In genomic region chr19:17340302-17340870, GRCh38 we compare ENCODE assay signal across 13 cellular contexts. TPM values are rescaled to one million over a fixed set of nuclear protein-coding genes. Genes with fewer than 3 reads are reported as not detected.
DNase-seq lines count a peak whose midpoint lies in the region; TF ChIP-seq lines count a peak whose summit lies in the region.
"Had no signal": no experiment of that assay in that cellular context is flagged by ENCODE, and none has a peak within 500 bp of the region (broad histone marks: within the 10 kb centered on the region; RNA-seq: fewer than 3 reads in every experiment).

No MANE protein-coding gene starts in this region.

- TF ChIP-seq CTCF in neural progenitor cell (IDR thresholded peaks at IDR 0.05): no peak

- TF ChIP-seq POLR2A in erythroblast (IDR thresholded peaks at IDR 0.05; ENCODE audit: low read length): no peak

- H3K9ac ChIP-seq in NT2/D1 (ENCODE audit: insufficient read length, low read depth) (peak overlapping the region; percentile 37), neural progenitor cell (no peak overlapping the region)
- H3K9ac ChIP-seq: parathyroid adenoma had no signal

- no peaks in the 10 kb centered on the region for H3K27me3 Mint-ChIP-seq in activated naive CD4-positive, alpha-beta T cell treated with anti-CD3 and anti-CD28 coated beads for 36 hours (ENCODE audit: low read depth)
- peaks cover 9% of the 10 kb centered on the region for H3K27me3 Mint-ChIP-seq in neural progenitor cell (ENCODE audit: insufficient read depth, low read depth)
- H3K27me3 Mint-ChIP-seq: activated CD4-positive, alpha-beta T cell treated with anti-CD3 and anti-CD28 coated beads for 36 hours had no signal

- H3K27me3 ChIP-seq in NT2/D1 (ENCODE audit: insufficient read depth, insufficient read length): no peaks in the 10 kb centered on the region
- no peaks in the 10 kb centered on the region for H3K27me3 ChIP-seq in neural progenitor cell

- H3K4me3 ChIP-seq in NT2/D1 (ENCODE audit: insufficient read length, low read depth): no peak overlapping the region
- no peak overlapping the region for H3K4me3 ChIP-seq in neural progenitor cell

- no peak overlapping the region for H3K4me2 ChIP-seq in neural progenitor cell

- peaks cover 40% of the 10 kb centered on the region for H3K36me3 ChIP-seq in NT2/D1 (ENCODE audit: insufficient read depth, insufficient read length, low read length)
- no peaks in the 10 kb centered on the region for H3K36me3 ChIP-seq in neural progenitor cell

- H3K9me3 ChIP-seq in NT2/D1 (ENCODE audit: insufficient read depth, low read length): no peaks in the 10 kb centered on the region
- no peaks in the 10 kb centered on the region for H3K9me3 ChIP-seq in neural progenitor cell (ENCODE audit: low read depth)

- H4K20me1 ChIP-seq in neural progenitor cell (ENCODE audit: low read depth): no peaks in the 10 kb centered on the region

- H3K4me3 Mint-ChIP-seq in activated naive CD4-positive, alpha-beta T cell treated with anti-CD3 and anti-CD28 coated beads for 36 hours: peak overlapping the region; percentile 32
- no peak overlapping the region for H3K4me3 Mint-ChIP-seq in neural progenitor cell
- H3K4me3 Mint-ChIP-seq: activated CD4-positive, alpha-beta T cell treated with anti-CD3 and anti-CD28 coated beads for 36 hours had no signal

- H3K4me1 ChIP-seq in NT2/D1 (ENCODE audit: insufficient read depth, insufficient read length) (peaks cover 19% of the 10 kb centered on the region), neural progenitor cell (peaks cover 5% of the 10 kb centered on the region)

- no peak overlapping the region for H3K27ac ChIP-seq in neural progenitor cell
- H3K27ac ChIP-seq: HL-60, parathyroid adenoma had no signal

- intact Hi-C loops in activated naive CD4-positive, alpha-beta T cell treated with anti-CD3 and anti-CD28 coated beads for 36 hours (cut with micrococcal nuclease): no loop called here

- peaks cover 9% of the 10 kb centered on the region for H3K36me3 Mint-ChIP-seq in activated naive CD4-positive, alpha-beta T cell treated with anti-CD3 and anti-CD28 coated beads for 36 hours (ENCODE audit: low read depth)
- H3K36me3 Mint-ChIP-seq in neural progenitor cell: no peaks in the 10 kb centered on the region

- H3K79me2 ChIP-seq in neural progenitor cell (ENCODE audit: low read depth): peaks cover 10% of the 10 kb centered on the region
- H3K79me2 ChIP-seq: parathyroid adenoma had no signal

- no peaks in the 10 kb centered on the region for H3K9me3 Mint-ChIP-seq in activated naive CD4-positive, alpha-beta T cell treated with anti-CD3 and anti-CD28 coated beads for 36 hours
- no peaks in the 10 kb centered on the region for H3K9me3 Mint-ChIP-seq in neural progenitor cell

- H3K27ac Mint-ChIP-seq in activated naive CD4-positive, alpha-beta T cell treated with anti-CD3 and anti-CD28 coated beads for 36 hours: no peak overlapping the region
- H3K27ac Mint-ChIP-seq in neural progenitor cell: peak overlapping the region; percentile 46
- H3K27ac Mint-ChIP-seq: activated CD4-positive, alpha-beta T cell treated with anti-CD3 and anti-CD28 coated beads for 36 hours had no signal

- CTCF ChIA-PET in activated naive CD4-positive, alpha-beta T cell treated with anti-CD3 and anti-CD28 coated beads for 36 hours (lab: Charles Lee): no interaction called here

- H3F3A ChIP-seq in neural progenitor cell (ENCODE audit: low read depth): peaks cover 20% of the 10 kb centered on the region

- DNase-seq in activated naive CD4-positive, alpha-beta T cell treated with anti-CD3 and anti-CD28 coated beads for 36 hours: no peak
- no peak for DNase-seq in activated naive CD4-positive, alpha-beta T cell treated with Interleukin-2 at 50 U/mL for 16 hours
- DNase-seq in NT2/D1 (ENCODE audit: low read depth, low spot score) (no peak), erythroblast (lab: John Stamatoyannopoulos, UW) (peak; percentile 71 to 76), neural progenitor cell (ENCODE audit: low spot score) (peak; percentile 49), midbrain (lab: John Stamatoyannopoulos, UW) (no peak), SKM-1 (lab: John Stamatoyannopoulos, UW; ENCODE audit: unreplicated experiment) (no peak)
- DNase-seq in activated effector memory CD4-positive, alpha-beta T cell treated with anti-CD3 and anti-CD28 coated beads, Interleukin-2, amount 50 U/mL, for 16 hours: no peak
- DNase-seq: activated CD4-positive, alpha-beta T cell treated with anti-CD3 and anti-CD28 coated beads for 36 hours; HCEC 1CT; stimulated activated CD4-positive, alpha-beta T cell treated with anti-CD3 and anti-CD28 coated beads, Interleukin-12 subunit alpha, Interleukin-12 subunit beta, amount 100 ng/mL, for 4 hours had no signal

- peaks cover 13% of the 10 kb centered on the region for H3K4me1 Mint-ChIP-seq in activated naive CD4-positive, alpha-beta T cell treated with anti-CD3 and anti-CD28 coated beads for 36 hours (ENCODE audit: low read depth)
- H3K4me1 Mint-ChIP-seq in neural progenitor cell: peaks cover 5% of the 10 kb centered on the region

- H2AFZ ChIP-seq in neural progenitor cell (replicated peaks): no peak overlapping the region
- H2AFZ ChIP-seq: parathyroid adenoma had no signal

RNA-seq across cellular contexts. Expression of gene GTPBP3, which starts 3.0 kb away (rescaled TPM):
- total RNA-seq in activated naive CD4-positive, alpha-beta T cell treated with anti-CD3 and anti-CD28 coated beads for 36 hours: 10 to 100 TPM; 36.8 to 45.7 TPM
- 13.2 and 47.6 TPM in 2 replicates for total RNA-seq in neural progenitor cell (ENCODE audit: low replicate concordance)

RNA-seq across cellular contexts. Expression of gene ANO8, which starts 5.7 kb away (rescaled TPM):
- 1 to 10 TPM; 3.4 to 3.8 TPM for total RNA-seq in activated naive CD4-positive, alpha-beta T cell treated with anti-CD3 and anti-CD28 coated beads for 36 hours
- total RNA-seq in neural progenitor cell (ENCODE audit: low replicate concordance): 11.4 and 25.0 TPM in 2 replicates

RNA-seq across cellular contexts. Expression of gene DDA1, which starts 31.0 kb away (rescaled TPM):
- 10 to 100 TPM; 26.2 to 28.6 TPM for total RNA-seq in activated naive CD4-positive, alpha-beta T cell treated with anti-CD3 and anti-CD28 coated beads for 36 hours
- 21.9 and 27.7 TPM in 2 replicates for total RNA-seq in neural progenitor cell (ENCODE audit: low replicate concordance)

RNA-seq across cellular contexts. Expression of gene MRPL34, which starts 34.7 kb away (rescaled TPM):
- 10 to 100 TPM; 84.2 to 92.2 TPM for total RNA-seq in activated naive CD4-positive, alpha-beta T cell treated with anti-CD3 and anti-CD28 coated beads for 36 hours
- 25.9 and 38.8 TPM in 2 replicates for total RNA-seq in neural progenitor cell (ENCODE audit: low replicate concordance)

RNA-seq across cellular contexts. Expression of gene PLVAP, which starts 36.8 kb away (rescaled TPM):
- not detected for total RNA-seq in activated naive CD4-positive, alpha-beta T cell treated with anti-CD3 and anti-CD28 coated beads for 36 hours
- total RNA-seq in neural progenitor cell (ENCODE audit: low replicate concordance): 0.11 and 0.37 TPM in 2 replicates
- total RNA-seq: activated CD4-positive, alpha-beta T cell treated with anti-CD3 and anti-CD28 coated beads for 36 hours had no signal

Comparison
In these comparisons a context has a peak if more than half of its experiments do, and no peak if none do; other contexts are left out.
1. DNase-seq: peak in erythroblast (2 of 2) and neural progenitor cell (single experiment); none in activated naive CD4-positive, alpha-beta T cell treated with anti-CD3 and anti-CD28 coated beads for 36 hours (single experiment), activated naive CD4-positive, alpha-beta T cell treated with Interleukin-2 at 50 U/mL for 16 hours (single experiment), NT2/D1 (single experiment), activated effector memory CD4-positive, alpha-beta T cell treated with anti-CD3 and anti-CD28 coated beads, Interleukin-2, amount 50 U/mL, for 16 hours (single experiment), midbrain (single experiment) and SKM-1 (single experiment).